ENCODE assay signal across 1 cellular context in the genomic region with DNA sequence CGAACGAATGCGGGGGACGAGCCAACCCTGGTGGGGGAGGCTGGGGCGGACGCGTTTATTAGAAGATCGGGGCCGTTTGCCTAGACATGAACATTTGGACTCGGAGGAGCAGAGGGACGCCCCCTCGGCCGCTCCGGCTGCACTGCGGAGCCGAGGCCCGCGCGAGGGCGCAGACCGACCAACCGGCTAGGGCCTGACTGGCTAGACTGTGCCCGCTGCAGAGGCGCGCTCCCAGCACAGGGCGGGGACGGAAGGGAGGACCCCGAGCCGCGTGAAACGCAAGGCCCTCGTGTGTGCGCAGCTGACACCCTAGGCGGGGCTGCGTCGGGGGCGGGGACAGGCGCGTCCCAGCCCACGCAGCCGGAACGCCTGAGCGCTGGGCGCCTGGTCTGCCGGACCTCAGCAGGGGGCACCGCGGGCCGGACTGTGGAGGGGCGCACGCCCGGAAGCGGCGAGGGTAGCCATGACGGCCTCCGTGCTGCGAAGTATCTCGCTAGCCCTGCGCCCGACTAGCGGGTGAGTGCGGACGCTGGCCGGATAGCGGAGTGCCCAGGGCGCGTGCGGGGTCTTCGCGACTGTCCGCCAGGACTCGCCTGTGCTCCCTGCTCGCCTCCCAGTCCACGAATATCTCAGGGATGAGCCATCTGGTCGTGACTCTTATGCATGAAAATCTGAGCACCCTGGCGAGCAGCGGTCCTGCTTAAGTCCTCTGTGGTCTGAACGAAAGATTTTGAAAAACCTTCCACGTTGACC.
TF ChIP-seq lines count a peak whose summit lies in the region.

A gene (plus strand): TSS at position 454 of the 753 bp plus-strand sequence. CDS start 10 bp downstream, at position 464.

TF ChIP-seq in HEK293, 187 proteins besides CTCF, POLR2A, EP300 and RAD21 (continued from another document):
- TF ChIP-seq, protein P1, sequence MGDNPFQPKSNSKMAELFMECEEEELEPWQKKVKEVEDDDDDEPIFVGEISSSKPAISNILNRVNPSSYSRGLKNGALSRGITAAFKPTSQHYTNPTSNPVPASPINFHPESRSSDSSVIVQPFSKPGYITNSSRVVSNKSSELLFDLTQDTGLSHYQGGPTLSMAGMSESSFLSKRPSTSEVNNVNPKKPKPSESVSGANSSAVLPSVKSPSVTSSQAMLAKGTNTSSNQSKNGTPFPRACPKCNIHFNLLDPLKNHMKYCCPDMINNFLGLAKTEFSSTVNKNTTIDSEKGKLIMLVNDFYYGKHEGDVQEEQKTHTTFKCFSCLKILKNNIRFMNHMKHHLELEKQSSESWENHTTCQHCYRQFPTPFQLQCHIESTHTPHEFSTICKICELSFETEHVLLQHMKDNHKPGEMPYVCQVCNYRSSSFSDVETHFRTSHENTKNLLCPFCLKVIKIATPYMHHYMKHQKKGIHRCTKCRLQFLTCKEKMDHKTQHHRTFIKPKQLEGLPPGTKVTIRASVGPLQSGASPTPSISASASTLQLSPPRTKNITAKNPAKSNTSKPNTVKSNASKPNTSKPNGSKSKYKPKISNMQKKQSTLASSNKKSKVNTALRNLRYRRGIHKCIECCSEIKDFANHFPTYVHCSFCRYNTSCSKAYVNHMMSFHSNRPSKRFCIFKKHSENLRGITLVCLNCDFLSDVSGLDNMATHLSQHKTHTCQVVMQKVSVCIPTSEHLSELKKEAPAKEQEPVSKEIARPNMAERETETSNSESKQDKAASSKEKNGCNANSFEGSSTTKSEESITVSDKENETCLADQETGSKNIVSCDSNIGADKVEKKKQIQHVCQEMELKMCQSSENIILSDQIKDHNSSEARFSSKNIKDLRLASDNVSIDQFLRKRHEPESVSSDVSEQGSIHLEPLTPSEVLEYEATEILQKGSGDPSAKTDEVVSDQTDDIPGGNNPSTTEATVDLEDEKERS (tag by site-specific recombination; IDR thresholded peaks at IDR 0.05): no peak
- TF ChIP-seq ZNF785 (tag by site-specific recombination; IDR thresholded peaks at IDR 0.05) (peak; percentile 91), SCRT2 (tag by site-specific recombination; IDR thresholded peaks at IDR 0.05) (peak; percentile 37; the same call in 1 of the 2 replicates), ZNF174 (tag by site-specific recombination; IDR thresholded peaks at IDR 0.05) (no peak), ZNF560 (tag by site-specific recombination; IDR thresholded peaks at IDR 0.05; ENCODE audit: borderline replicate concordance) (no peak), ZNF600 (tag by site-specific recombination; IDR thresholded peaks at IDR 0.05) (peak; percentile 49; the same call in 1 of the 2 replicates), ZNF707 (tag by site-specific recombination; IDR thresholded peaks at IDR 0.05) (no peak), MYNN (tag by site-specific recombination; IDR thresholded peaks at IDR 0.05; ENCODE audit: borderline replicate concordance) (peak; percentile 85), SP3 (tag by site-specific recombination; IDR thresholded peaks at IDR 0.05) (peak; percentile 89), ZBTB17 (tag by site-specific recombination; IDR thresholded peaks at IDR 0.05) (peak; percentile 84), ZSCAN16 (tag by site-specific recombination; IDR thresholded peaks at IDR 0.05) (0 out of 2 replicates have a peak, but pooled peaks have one; percentile 15), ZNF133 (tag by site-specific recombination; IDR thresholded peaks at IDR 0.05) (0 out of 2 replicates have a peak, but pooled peaks have one; percentile 26), IKZF3 (tag by site-specific recombination; IDR thresholded peaks at IDR 0.05) (peak; percentile 58; the same call in 1 of the 2 replicates), ZNF324 (tag by site-specific recombination; IDR thresholded peaks at IDR 0.05) (peak; percentile 57), ZBTB21 (tag by site-specific recombination; IDR thresholded peaks at IDR 0.05) (0 out of 2 replicates have a peak, but pooled peaks have one; percentile 27), ZFHX2 (tag by site-specific recombination; conservative IDR thresholded peaks at IDR 0.05) (peak; percentile 97), EGR2 (tag by site-specific recombination; IDR thresholded peaks at IDR 0.05; ENCODE audit: low read depth) (peak; percentile 94), KLF16 (tag by site-specific recombination; IDR thresholded peaks at IDR 0.05) (peak; percentile 98), ZNF433 (tag by site-specific recombination; IDR thresholded peaks at IDR 0.05; ENCODE audit: low read depth) (no peak), ZNF555 (tag by site-specific recombination; conservative IDR thresholded peaks at IDR 0.05) (no peak), ZNF146 (tag by site-specific recombination; IDR thresholded peaks at IDR 0.05) (0 out of 2 replicates have a peak, but pooled peaks have one; percentile 23), ZNF830 (tag by site-specific recombination; IDR thresholded peaks at IDR 0.05; ENCODE audit: low read depth) (no peak), ZBTB48 (tag by site-specific recombination; IDR thresholded peaks at IDR 0.05) (peak; percentile 85), FEZF1 (tag by site-specific recombination; IDR thresholded peaks at IDR 0.05) (peak; percentile 29; the same call in 1 of the 2 replicates)
- TF ChIP-seq, protein P2, sequence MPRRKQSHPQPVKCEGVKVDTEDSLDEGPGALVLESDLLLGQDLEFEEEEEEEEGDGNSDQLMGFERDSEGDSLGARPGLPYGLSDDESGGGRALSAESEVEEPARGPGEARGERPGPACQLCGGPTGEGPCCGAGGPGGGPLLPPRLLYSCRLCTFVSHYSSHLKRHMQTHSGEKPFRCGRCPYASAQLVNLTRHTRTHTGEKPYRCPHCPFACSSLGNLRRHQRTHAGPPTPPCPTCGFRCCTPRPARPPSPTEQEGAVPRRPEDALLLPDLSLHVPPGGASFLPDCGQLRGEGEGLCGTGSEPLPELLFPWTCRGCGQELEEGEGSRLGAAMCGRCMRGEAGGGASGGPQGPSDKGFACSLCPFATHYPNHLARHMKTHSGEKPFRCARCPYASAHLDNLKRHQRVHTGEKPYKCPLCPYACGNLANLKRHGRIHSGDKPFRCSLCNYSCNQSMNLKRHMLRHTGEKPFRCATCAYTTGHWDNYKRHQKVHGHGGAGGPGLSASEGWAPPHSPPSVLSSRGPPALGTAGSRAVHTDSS (tag by site-specific recombination; IDR thresholded peaks at IDR 0.05): no peak
- TF ChIP-seq, protein P3, sequence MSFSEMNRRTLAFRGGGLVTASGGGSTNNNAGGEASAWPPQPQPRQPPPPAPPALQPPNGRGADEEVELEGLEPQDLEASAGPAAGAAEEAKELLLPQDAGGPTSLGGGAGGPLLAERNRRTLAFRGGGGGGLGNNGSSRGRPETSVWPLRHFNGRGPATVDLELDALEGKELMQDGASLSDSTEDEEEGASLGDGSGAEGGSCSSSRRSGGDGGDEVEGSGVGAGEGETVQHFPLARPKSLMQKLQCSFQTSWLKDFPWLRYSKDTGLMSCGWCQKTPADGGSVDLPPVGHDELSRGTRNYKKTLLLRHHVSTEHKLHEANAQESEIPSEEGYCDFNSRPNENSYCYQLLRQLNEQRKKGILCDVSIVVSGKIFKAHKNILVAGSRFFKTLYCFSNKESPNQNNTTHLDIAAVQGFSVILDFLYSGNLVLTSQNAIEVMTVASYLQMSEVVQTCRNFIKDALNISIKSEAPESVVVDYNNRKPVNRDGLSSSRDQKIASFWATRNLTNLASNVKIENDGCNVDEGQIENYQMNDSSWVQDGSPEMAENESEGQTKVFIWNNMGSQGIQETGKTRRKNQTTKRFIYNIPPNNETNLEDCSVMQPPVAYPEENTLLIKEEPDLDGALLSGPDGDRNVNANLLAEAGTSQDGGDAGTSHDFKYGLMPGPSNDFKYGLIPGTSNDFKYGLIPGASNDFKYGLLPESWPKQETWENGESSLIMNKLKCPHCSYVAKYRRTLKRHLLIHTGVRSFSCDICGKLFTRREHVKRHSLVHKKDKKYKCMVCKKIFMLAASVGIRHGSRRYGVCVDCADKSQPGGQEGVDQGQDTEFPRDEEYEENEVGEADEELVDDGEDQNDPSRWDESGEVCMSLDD (tag by site-specific recombination; IDR thresholded peaks at IDR 0.05): peak; percentile 61; the same call in 1 of the 2 replicates
- TF ChIP-seq, protein P4, sequence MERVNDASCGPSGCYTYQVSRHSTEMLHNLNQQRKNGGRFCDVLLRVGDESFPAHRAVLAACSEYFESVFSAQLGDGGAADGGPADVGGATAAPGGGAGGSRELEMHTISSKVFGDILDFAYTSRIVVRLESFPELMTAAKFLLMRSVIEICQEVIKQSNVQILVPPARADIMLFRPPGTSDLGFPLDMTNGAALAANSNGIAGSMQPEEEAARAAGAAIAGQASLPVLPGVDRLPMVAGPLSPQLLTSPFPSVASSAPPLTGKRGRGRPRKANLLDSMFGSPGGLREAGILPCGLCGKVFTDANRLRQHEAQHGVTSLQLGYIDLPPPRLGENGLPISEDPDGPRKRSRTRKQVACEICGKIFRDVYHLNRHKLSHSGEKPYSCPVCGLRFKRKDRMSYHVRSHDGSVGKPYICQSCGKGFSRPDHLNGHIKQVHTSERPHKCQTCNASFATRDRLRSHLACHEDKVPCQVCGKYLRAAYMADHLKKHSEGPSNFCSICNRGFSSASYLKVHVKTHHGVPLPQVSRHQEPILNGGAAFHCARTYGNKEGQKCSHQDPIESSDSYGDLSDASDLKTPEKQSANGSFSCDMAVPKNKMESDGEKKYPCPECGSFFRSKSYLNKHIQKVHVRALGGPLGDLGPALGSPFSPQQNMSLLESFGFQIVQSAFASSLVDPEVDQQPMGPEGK (tag by site-specific recombination; IDR thresholded peaks at IDR 0.05): peak; percentile 93
- TF ChIP-seq, protein P5, sequence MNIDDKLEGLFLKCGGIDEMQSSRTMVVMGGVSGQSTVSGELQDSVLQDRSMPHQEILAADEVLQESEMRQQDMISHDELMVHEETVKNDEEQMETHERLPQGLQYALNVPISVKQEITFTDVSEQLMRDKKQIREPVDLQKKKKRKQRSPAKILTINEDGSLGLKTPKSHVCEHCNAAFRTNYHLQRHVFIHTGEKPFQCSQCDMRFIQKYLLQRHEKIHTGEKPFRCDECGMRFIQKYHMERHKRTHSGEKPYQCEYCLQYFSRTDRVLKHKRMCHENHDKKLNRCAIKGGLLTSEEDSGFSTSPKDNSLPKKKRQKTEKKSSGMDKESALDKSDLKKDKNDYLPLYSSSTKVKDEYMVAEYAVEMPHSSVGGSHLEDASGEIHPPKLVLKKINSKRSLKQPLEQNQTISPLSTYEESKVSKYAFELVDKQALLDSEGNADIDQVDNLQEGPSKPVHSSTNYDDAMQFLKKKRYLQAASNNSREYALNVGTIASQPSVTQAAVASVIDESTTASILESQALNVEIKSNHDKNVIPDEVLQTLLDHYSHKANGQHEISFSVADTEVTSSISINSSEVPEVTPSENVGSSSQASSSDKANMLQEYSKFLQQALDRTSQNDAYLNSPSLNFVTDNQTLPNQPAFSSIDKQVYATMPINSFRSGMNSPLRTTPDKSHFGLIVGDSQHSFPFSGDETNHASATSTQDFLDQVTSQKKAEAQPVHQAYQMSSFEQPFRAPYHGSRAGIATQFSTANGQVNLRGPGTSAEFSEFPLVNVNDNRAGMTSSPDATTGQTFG (tag by site-specific recombination; IDR thresholded peaks at IDR 0.05; ENCODE audit: borderline replicate concordance): 0 out of 2 replicates have a peak, but pooled peaks have one; percentile 53
